ENCODE assay signal across 10 cellular contexts in the genomic region with DNA sequence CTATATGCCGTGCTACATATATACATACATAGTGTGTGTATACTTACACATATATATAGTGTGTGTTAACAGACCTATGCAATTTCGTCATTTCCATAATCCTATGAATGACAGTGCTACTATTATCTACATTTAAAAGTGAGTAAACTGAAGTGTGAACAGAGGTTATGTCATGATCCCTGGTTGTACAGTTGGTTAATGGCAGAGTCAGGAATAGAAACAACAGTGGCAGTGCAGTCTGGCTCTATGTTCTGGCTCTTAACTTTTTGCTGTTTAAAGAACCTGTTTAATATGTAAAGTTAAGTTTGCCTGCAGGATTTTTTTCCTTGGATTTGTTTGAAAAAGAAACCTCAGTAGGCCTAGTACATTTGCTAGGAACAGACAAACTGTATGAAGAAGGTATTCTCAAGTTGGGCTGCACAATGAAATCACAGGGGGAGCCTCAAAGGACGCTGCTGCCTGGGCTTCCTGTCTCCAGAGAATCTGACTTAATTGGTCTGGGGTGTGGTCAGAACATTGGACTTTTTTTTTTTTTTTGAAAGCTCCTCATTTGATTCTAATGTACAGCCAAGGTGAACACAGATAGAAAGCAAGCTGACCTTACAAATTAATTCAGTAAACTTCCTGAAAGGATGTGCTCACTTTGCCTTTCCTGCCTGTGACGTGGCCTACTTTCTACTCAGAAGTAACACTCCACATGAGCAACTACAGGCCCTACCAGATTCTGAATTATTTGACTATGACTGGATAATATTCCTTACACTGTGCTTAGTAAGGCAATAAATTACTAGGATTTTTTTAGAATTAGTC. TPM values are rescaled to one million over a fixed set of nuclear protein-coding genes. Genes with fewer than 3 reads are reported as not detected.
DNase-seq lines count a peak whose midpoint lies in the region; ATAC-seq and TF ChIP-seq lines count a peak whose summit lies in the region.
"Had no signal": no experiment of that assay in that cellular context is flagged by ENCODE, and none has a peak within 500 bp of the region (broad histone marks: within the 10 kb centered on the region; RNA-seq: fewer than 3 reads in every experiment).

No MANE protein-coding gene starts in this region.

- peak overlapping the region; percentile 34 for H3K27ac ChIP-seq in skeletal muscle tissue (ENCODE audit: low read depth, low read length)

- H3K36me3 ChIP-seq in GM06990 (ENCODE audit: control insufficient read depth, insufficient read depth, low read length) = no peaks in the 10 kb centered on the region
- no peaks in the 10 kb centered on the region for H3K36me3 ChIP-seq in skeletal muscle tissue (ENCODE audit: control insufficient read depth in 3 of 3, insufficient read depth in 3 of 3, low read length in 3 of 3)

- peak; percentile 73 for ATAC-seq in left ventricle myocardium superior
- ATAC-seq in HG03432 (IDR thresholded peaks at IDR 0.05; ENCODE audit: unreplicated experiment) = no peak
- no peak for ATAC-seq in HG03378 (IDR thresholded peaks at IDR 0.05; ENCODE audit: unreplicated experiment)
- ATAC-seq: Panc1 had no signal

- TF ChIP-seq CTCF in GM06990 (IDR thresholded peaks at IDR 0.05; ENCODE audit: insufficient read depth, low read length, poor library complexity, severe bottlenecking) = no peak

- intact Hi-C loops in left ventricle myocardium superior (cut with micrococcal nuclease) = no loop called here

- peaks cover 9 to 21% (median 20%) of the 10 kb centered on the region in 3 donors for H3K4me1 ChIP-seq in skeletal muscle tissue (ENCODE audit: control insufficient read depth in 3 of 3, insufficient read depth in 3 of 3, low read length in 3 of 3)

- DNase-seq in GM06990 (ENCODE audit: extremely low read depth, insufficient read length) (peak; percentile 26), SW480 (ENCODE audit: low spot score) (peak; percentile 36), left ventricle myocardium superior (no peak), T-helper 1 cell (no peak)
- DNase-seq: activated B cell treated with CpG ODN at 0.5 μM for 24 hours, nucleus accumbens had no signal

- H3K9ac ChIP-seq in skeletal muscle tissue (ENCODE audit: low read depth in 1 of 3, low read length in 3 of 3) = peak overlapping the region in 2 of 3 donors; percentile 24 to 55

- no peaks in the 10 kb centered on the region for H3K27me3 ChIP-seq in GM06990 (replicated peaks; ENCODE audit: control insufficient read depth, insufficient read depth, low read length)
- no peaks in the 10 kb centered on the region for H3K27me3 ChIP-seq in skeletal muscle tissue (ENCODE audit: control insufficient read depth in 3 of 3, insufficient read depth in 3 of 3, low read length in 3 of 3)

- no peak overlapping the region for H3K4me3 ChIP-seq in GM06990 (replicated peaks; ENCODE audit: low read depth, low read length)
- peak overlapping the region in 1 of 3 donors; percentile 39 for H3K4me3 ChIP-seq in skeletal muscle tissue (ENCODE audit: low read length in 3 of 3)

- no peaks in the 10 kb centered on the region for H3K9me3 ChIP-seq in skeletal muscle tissue (ENCODE audit: control insufficient read depth in 3 of 3, low read length in 3 of 3)

RNA-seq across cellular contexts. Expression of gene PLCB1, which starts 29.4 kb away (rescaled TPM):
- total RNA-seq in left ventricle myocardium superior (7.7 TPM), skeletal muscle tissue (13.0 TPM)

Comparison
In these comparisons a context has a peak if more than half of its experiments do, and no peak if none do; other contexts are left out.
1. DNase-seq: peak in GM06990 (single experiment) and SW480 (single experiment); none in left ventricle myocardium superior (single experiment) and T-helper 1 cell (0 of 5).